Comparison of ENCODE assay signal across 8 cellular contexts in the genomic region with DNA sequence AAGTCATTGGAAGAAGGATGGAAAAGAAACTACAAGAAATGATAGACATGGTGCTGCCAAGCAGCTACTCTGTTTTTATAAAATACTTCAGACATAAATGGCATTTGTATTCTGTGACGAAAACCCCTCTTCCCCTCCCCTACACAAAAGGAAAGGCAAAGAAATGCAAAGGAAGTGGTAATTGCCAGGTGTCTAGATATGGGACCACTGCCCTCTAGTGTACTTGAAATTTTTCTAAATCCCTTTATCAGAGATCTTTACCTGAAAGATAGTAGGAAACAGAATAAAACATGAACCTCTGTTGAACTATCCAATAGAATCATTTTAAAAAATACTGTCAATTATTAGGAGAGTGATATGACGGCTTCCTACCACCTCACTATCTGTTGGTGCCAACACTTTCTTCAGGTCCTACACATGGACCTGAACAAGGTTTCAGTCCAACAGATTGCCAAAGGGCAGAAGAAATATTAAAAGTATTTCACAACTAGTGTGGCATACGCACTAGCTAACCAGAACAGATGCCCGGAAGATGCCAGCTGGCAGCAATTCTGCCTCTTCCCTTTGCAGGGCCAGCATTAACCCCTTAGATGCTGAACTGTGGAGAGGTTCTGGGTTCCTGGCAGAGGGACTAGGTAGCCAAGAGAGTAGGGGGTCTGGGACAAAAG.
DNase-seq lines count a peak whose midpoint lies in the region; ATAC-seq and TF ChIP-seq lines count a peak whose summit lies in the region.

No MANE protein-coding gene starts in this region.

- DNase-seq in activated naive CD4-positive, alpha-beta T cell treated with anti-CD3 and anti-CD28 coated beads, Interleukin-2, amount 50 U/mL, for 72 hours (ENCODE audit: low spot score in 2 of 2): no peak
- no peak for DNase-seq in activated naive CD4-positive, alpha-beta T cell treated with anti-CD3 and anti-CD28 coated beads, Interleukin-2, amount 50 U/mL, for 16 hours
- DNase-seq in NCI-H446 treated with DMSO at 0.1 percent for 48 hours (lab: John Stamatoyannopoulos, UW): peak; percentile 79
- peak; percentile 21 for DNase-seq in brain microvascular endothelial cell
- peak; percentile 74 for DNase-seq in left kidney (ENCODE audit: low read depth, low spot score)
- DNase-seq in NCI-H774 (lab: John Stamatoyannopoulos, UW): no peak
- DNase-seq in NCI-H1436 treated with DMSO at 0.1 percent for 48 hours (lab: John Stamatoyannopoulos, UW): no peak

- H3K36me3 ChIP-seq in brain microvascular endothelial cell (replicated peaks): no peaks in the 10 kb centered on the region

- H3K27ac ChIP-seq in brain microvascular endothelial cell: no peak overlapping the region

- H3K36me3 Mint-ChIP-seq in activated naive CD4-positive, alpha-beta T cell treated with anti-CD3 and anti-CD28 coated beads, Interleukin-2, amount 50 U/mL, for 72 hours: no peaks in the 10 kb centered on the region

- H3K4me3 ChIP-seq in brain microvascular endothelial cell (ENCODE audit: low read depth, low read length): no peak overlapping the region

- ATAC-seq in activated naive CD4-positive, alpha-beta T cell treated with anti-CD3 and anti-CD28 coated beads, Interleukin-2, amount 50 U/mL, for 72 hours: peak; percentile 55 to 85
- peak; percentile 82 for ATAC-seq in HG02610 (IDR thresholded peaks at IDR 0.05; ENCODE audit: unreplicated experiment)

- H3K9me3 Mint-ChIP-seq in activated naive CD4-positive, alpha-beta T cell treated with anti-CD3 and anti-CD28 coated beads, Interleukin-2, amount 50 U/mL, for 72 hours: no peaks in the 10 kb centered on the region

- in situ Hi-C loops in brain microvascular endothelial cell (cut with HindIII; ENCODE audit: low pct_ligation_motif_present, low sequenced_read_pairs): loop anchor here (25.0 kb wide), 1 partner anchor 182 kb away; a partner anchor contains a TSS

- H3K27ac Mint-ChIP-seq in activated naive CD4-positive, alpha-beta T cell treated with anti-CD3 and anti-CD28 coated beads, Interleukin-2, amount 50 U/mL, for 72 hours: no peak overlapping the region

- no peaks in the 10 kb centered on the region for H3K27me3 ChIP-seq in brain microvascular endothelial cell (replicated peaks)

- peak; percentile 44 for TF ChIP-seq CTCF in brain microvascular endothelial cell (IDR thresholded peaks at IDR 0.05; ENCODE audit: low read depth, low read length, missing control alignments)

Comparison
In these comparisons a context has a peak if more than half of its experiments do, and no peak if none do; other contexts are left out.
1. DNase-seq: peak in NCI-H446 treated with DMSO at 0.1 percent for 48 hours (single experiment), brain microvascular endothelial cell (single experiment) and left kidney (single experiment); none in activated naive CD4-positive, alpha-beta T cell treated with anti-CD3 and anti-CD28 coated beads, Interleukin-2, amount 50 U/mL, for 72 hours (0 of 2), activated naive CD4-positive, alpha-beta T cell treated with anti-CD3 and anti-CD28 coated beads, Interleukin-2, amount 50 U/mL, for 16 hours (single experiment), NCI-H774 (single experiment) and NCI-H1436 treated with DMSO at 0.1 percent for 48 hours (single experiment).